Comparison of ENCODE assay signal across 25 cellular contexts in the genomic region with DNA sequence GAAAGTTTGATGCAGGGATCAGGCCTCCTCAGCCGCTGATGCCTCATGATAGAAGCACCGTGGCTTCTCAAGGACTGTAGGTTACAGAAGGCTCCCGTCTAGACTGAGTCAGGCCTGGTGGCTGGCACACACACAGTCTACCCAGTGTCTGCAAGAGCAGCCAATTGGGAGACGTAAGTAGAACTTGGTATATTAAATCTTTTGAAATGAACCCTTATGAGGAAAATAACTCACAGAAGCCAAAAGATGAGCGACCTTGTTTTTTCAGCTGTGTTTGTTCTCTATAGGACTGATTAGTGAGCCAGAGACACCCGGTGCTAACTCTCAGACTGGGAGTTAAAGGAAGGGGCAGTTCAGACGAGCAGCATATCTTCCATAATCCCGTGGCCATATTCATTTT. TPM values are rescaled to one million over a fixed set of nuclear protein-coding genes. Genes with fewer than 3 reads are reported as not detected.
"Had no signal": no experiment of that assay in that cellular context is flagged by ENCODE, and none has a peak within 500 bp of the region (broad histone marks: within the 10 kb centered on the region; RNA-seq: fewer than 3 reads in every experiment).

No MANE protein-coding gene starts in this region.

- H3K27ac ChIP-seq: foreskin keratinocyte, left lung, sigmoid colon, transverse colon, uterus had no signal

- H3K36me3 ChIP-seq: left lung, sigmoid colon, transverse colon, uterus had no signal

- H3K36me3 Mint-ChIP-seq: activated naive CD4-positive, alpha-beta T cell treated with anti-CD3 and anti-CD28 coated beads, Interleukin-2, amount 10 ng/mL, durations not matched to agents 7 days and 5 days; mesothelial cell of epicardium; natural killer cell had no signal

- DNase-seq: activated B cell treated with CpG ODN at 0.5 μM for 24 hours; activated CD4-positive, alpha-beta T cell treated with anti-CD3 and anti-CD28 coated beads for 4 hours; activated CD4-positive, alpha-beta T cell treated with anti-CD3 and anti-CD28 coated beads, Interleukin-2, amount 50 U/mL, for 48 hours; activated CD8-positive, alpha-beta memory T cell treated with anti-CD3 and anti-CD28 coated beads, Interleukin-2, amount 50 U/mL, for 48 hours; activated naive CD4-positive, alpha-beta T cell treated with anti-CD3 and anti-CD28 coated beads, Interleukin-2, amount 10 ng/mL, durations not matched to agents 7 days and 5 days; activated T-cell treated with anti-CD3 and anti-CD28 coated beads, Interleukin-2, amount 50 U/mL, for 4 hours; amygdala; effector CD4-positive, alpha-beta T cell; foreskin keratinocyte; immature natural killer cell; natural killer cell; retina; sigmoid colon; stimulated activated CD4-positive, alpha-beta T cell treated with anti-CD3 and anti-CD28 coated beads, Interleukin-15, amount 100 ng/mL, for 24 hours; stimulated activated naive B cell treated with anti-CD40 and anti-IgM and Interleukin-4, amounts not matched to agents 10 μg/mL and 1 μg/mL and 100 μg/mL, for 72 hours; T1000; transverse colon; uterus had no signal

- H3K9me3 ChIP-seq: left lung, sigmoid colon, transverse colon, uterus had no signal

- H3K4me3 Mint-ChIP-seq: activated B cell treated with CpG ODN at 0.5 μM for 24 hours; activated naive CD4-positive, alpha-beta T cell treated with anti-CD3 and anti-CD28 coated beads, Interleukin-2, amount 10 ng/mL, durations not matched to agents 7 days and 5 days; activated T-cell treated with anti-CD3 and anti-CD28 coated beads, Interleukin-2, amount 50 U/mL, for 4 hours; immature natural killer cell; mesothelial cell of epicardium; natural killer cell; stimulated activated naive B cell treated with anti-CD40 and anti-IgM and Interleukin-4, amounts not matched to agents 10 μg/mL and 1 μg/mL and 100 μg/mL, for 72 hours had no signal

- H3K9me3 Mint-ChIP-seq: activated B cell treated with CpG ODN at 0.5 μM for 24 hours; activated naive CD4-positive, alpha-beta T cell treated with anti-CD3 and anti-CD28 coated beads, Interleukin-2, amount 10 ng/mL, durations not matched to agents 7 days and 5 days; activated T-cell treated with anti-CD3 and anti-CD28 coated beads, Interleukin-2, amount 50 U/mL, for 4 hours; activated T-helper 2 cell treated with anti-CD3 and anti-CD28 coated beads, Interferon-gamma antibody, Interleukin-2, Interleukin-4, amounts not matched to agents 10 μg/mL and 5 μg/mL and 100 μg/mL, durations not matched to agents 14 hours and 24 hours and 36 hours; mesothelial cell of epicardium; natural killer cell had no signal

- H3K27ac Mint-ChIP-seq: activated B cell treated with CpG ODN at 0.5 μM for 24 hours; activated naive CD4-positive, alpha-beta T cell treated with anti-CD3 and anti-CD28 coated beads, Interleukin-2, amount 10 ng/mL, durations not matched to agents 7 days and 5 days; activated T-helper 2 cell treated with anti-CD3 and anti-CD28 coated beads, Interferon-gamma antibody, Interleukin-2, Interleukin-4, amounts not matched to agents 10 μg/mL and 5 μg/mL and 100 μg/mL, durations not matched to agents 14 hours and 24 hours and 36 hours; immature natural killer cell; mesothelial cell of epicardium; natural killer cell; progenitor cell of endocrine pancreas; stimulated activated naive B cell treated with anti-CD40 and anti-IgM and Interleukin-4, amounts not matched to agents 10 μg/mL and 1 μg/mL and 100 μg/mL, for 72 hours had no signal

- H3K4me3 ChIP-seq: left lung, lung, sigmoid colon, smooth muscle cell, transverse colon, uterus had no signal

- ATAC-seq: activated T-cell treated with anti-CD3 and anti-CD28 coated beads, Interleukin-2, amount 50 U/mL, for 4 hours; foreskin keratinocyte; left lung; natural killer cell; stimulated activated naive B cell treated with anti-CD40 and anti-IgM and Interleukin-4, amounts not matched to agents 10 μg/mL and 1 μg/mL and 100 μg/mL, for 72 hours had no signal

- H3K4me1 ChIP-seq: foreskin keratinocyte had no signal

- H3K4me1 Mint-ChIP-seq: activated B cell treated with CpG ODN at 0.5 μM for 24 hours, natural killer cell had no signal

- H3K4me2 ChIP-seq: smooth muscle cell had no signal

RNA-seq across cellular contexts. Expression of a gene that starts 5.9 kb away (rescaled TPM):
- total RNA-seq: activated B cell treated with CpG ODN at 0.5 μM for 24 hours; activated CD8-positive, alpha-beta memory T cell treated with anti-CD3 and anti-CD28 coated beads for 36 hours; activated T-helper 2 cell treated with anti-CD3 and anti-CD28 coated beads, Interferon-gamma antibody, Interleukin-2, Interleukin-4, amounts not matched to agents 10 μg/mL and 5 μg/mL and 100 μg/mL, durations not matched to agents 14 hours and 24 hours and 36 hours; foreskin keratinocyte; natural killer cell had no signal
- polyA plus RNA-seq: foreskin keratinocyte, immature natural killer cell had no signal
